ENCODE assay signal across 9 cellular contexts in the genomic region with DNA sequence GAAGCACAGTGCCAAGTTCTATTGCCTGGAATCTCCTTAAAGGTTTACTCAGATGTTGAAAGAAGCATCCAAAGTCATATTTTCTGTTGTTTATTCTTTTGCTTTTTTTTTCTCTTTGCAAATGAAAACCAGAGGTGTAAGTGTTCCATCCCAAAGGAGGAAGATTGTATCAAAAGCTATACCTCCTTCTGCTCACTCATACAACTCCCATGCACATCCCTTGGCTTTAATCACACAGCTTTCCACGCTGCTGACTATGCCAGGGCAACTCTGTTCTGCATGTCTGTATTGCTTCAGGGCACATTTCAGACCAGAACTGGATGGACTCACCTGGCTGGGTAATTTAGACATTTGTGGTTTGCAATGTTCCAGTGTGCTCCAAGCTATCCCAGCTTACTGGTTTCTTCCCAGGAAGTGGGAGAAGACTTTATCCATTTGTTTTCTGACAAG.
DNase-seq lines count a peak whose midpoint lies in the region; ATAC-seq and TF ChIP-seq lines count a peak whose summit lies in the region.
"Had no signal": no experiment of that assay in that cellular context is flagged by ENCODE, and none has a peak within 500 bp of the region (broad histone marks: within the 10 kb centered on the region; RNA-seq: fewer than 3 reads in every experiment).

No MANE protein-coding gene starts in this region.

- H3K36me3 ChIP-seq in GM23248 (ENCODE audit: low read depth), result no peaks in the 10 kb centered on the region
- no peaks in the 10 kb centered on the region for H3K36me3 ChIP-seq in OCI-LY7 (ENCODE audit: insufficient read depth, low read length)
- no peaks in the 10 kb centered on the region for H3K36me3 ChIP-seq in sigmoid colon
- H3K36me3 ChIP-seq: adrenal gland had no signal

- TF ChIP-seq POLR2A in sigmoid colon (IDR thresholded peaks at IDR 0.05), result no peak

- 0 to 3% methylated on average over 1 of the region's 1 CpG for WGBS in GM23248 (ENCODE audit: low coverage in 1 of 2, low lambda C conversion rate in 2 of 2, missing lambda C conversion rate in 2 of 2), 2 experiments
- WGBS in sigmoid colon, 2 donors, result 86 to 91% methylated on average over 1 of the region's 1 CpG

- H3K9me3 ChIP-seq in GM23248 (ENCODE audit: low read depth), result no peaks in the 10 kb centered on the region
- H3K9me3 ChIP-seq in OCI-LY7 (ENCODE audit: low read length), result no peaks in the 10 kb centered on the region
- H3K9me3 ChIP-seq in sigmoid colon, result no peaks in the 10 kb centered on the region
- H3K9me3 ChIP-seq: adrenal gland had no signal

- H3F3A ChIP-seq in GM23248 (ENCODE audit: insufficient read depth), result peaks cover 48% of the 10 kb centered on the region

- H3K9me2 ChIP-seq in GM23248 (ENCODE audit: insufficient read depth), result no peaks in the 10 kb centered on the region; the same call in 1 of the 2 replicates
- H3K9me2 ChIP-seq in OCI-LY7 (ENCODE audit: insufficient read depth, low read length), result no peaks in the 10 kb centered on the region

- peak in 1 of 4 donors; percentile 13 for TF ChIP-seq EP300 in sigmoid colon (IDR thresholded peaks at IDR 0.05)

- H3K27ac ChIP-seq in GM23248 (peak overlapping the region; percentile 67), OCI-LY7 (ENCODE audit: low read depth, low read length, poor library complexity, severe bottlenecking) (no peak overlapping the region), sigmoid colon (peak overlapping the region; percentile 69 to 84 (median 79))

- no peak for ATAC-seq in GM19463 (IDR thresholded peaks at IDR 0.05; ENCODE audit: unreplicated experiment)
- no peak for ATAC-seq in HG02870 (IDR thresholded peaks at IDR 0.05; ENCODE audit: unreplicated experiment)

- POLR2A ChIA-PET in OCI-LY7 (lab: Charles Lee), result no interaction called here

- in situ Hi-C loops in GM23248 (cut with MboI), result no loop called here

- 0 out of 2 replicates have a peak overlapping the region, but pooled peaks have one; percentile 13 for H3K9ac ChIP-seq in GM23248

- H2AFZ ChIP-seq in GM23248, result no peak overlapping the region
- peak overlapping the region; percentile 98 for H2AFZ ChIP-seq in OCI-LY7 (ENCODE audit: low read length)

- TF ChIP-seq CTCF in OCI-LY7 (conservative IDR thresholded peaks at IDR 0.05; ENCODE audit: low read length) (no peak), sigmoid colon (IDR thresholded peaks at IDR 0.05) (no peak)

- no peaks in the 10 kb centered on the region for H3K27me3 ChIP-seq in GM23248 (replicated peaks; ENCODE audit: insufficient read depth)
- H3K27me3 ChIP-seq in sigmoid colon, result no peaks in the 10 kb centered on the region
- H3K27me3 ChIP-seq: adrenal gland had no signal

- peaks cover 53% of the 10 kb centered on the region for H3K4me1 ChIP-seq in GM23248 (ENCODE audit: insufficient read depth)
- peaks cover 18% of the 10 kb centered on the region for H3K4me1 ChIP-seq in OCI-LY7 (ENCODE audit: insufficient read depth, low read length, poor library complexity, severe bottlenecking)
- peaks cover 0 to 63% (median 51%) of the 10 kb centered on the region in 4 donors for H3K4me1 ChIP-seq in sigmoid colon

- CTCF ChIA-PET in OCI-LY7 (lab: Charles Lee; ENCODE audit: unreplicated experiment), result no interaction called here

- peak overlapping the region; percentile 52 for H3K4me3 ChIP-seq in GM23248
- no peak overlapping the region for H3K4me3 ChIP-seq in OCI-LY7 (ENCODE audit: low read depth, low read length, poor library complexity, severe bottlenecking)
- no peak overlapping the region for H3K4me3 ChIP-seq in sigmoid colon
- H3K4me3 ChIP-seq: adrenal gland had no signal

- DNase-seq in GM23248 (peak; percentile 58), OCI-LY7 (ENCODE audit: low spot score) (no peak), fibroblast of gingiva (ENCODE audit: low read depth) (peak; percentile 83), sigmoid colon (peak; percentile 65), NCI-H1694 treated with DMSO at 0.1 percent for 48 hours (lab: John Stamatoyannopoulos, UW) (no peak), AML-193 (lab: John Stamatoyannopoulos, UW) (no peak)

- H4K20me1 ChIP-seq in GM23248 (ENCODE audit: insufficient read depth) (no peaks in the 10 kb centered on the region), OCI-LY7 (ENCODE audit: insufficient read depth, low read length) (no peaks in the 10 kb centered on the region)

- H3K4me2 ChIP-seq in GM23248 (ENCODE audit: unreplicated experiment) (peak overlapping the region; percentile 69), OCI-LY7 (ENCODE audit: low read length) (peak overlapping the region; percentile 54; the same call in 1 of the 2 replicates)

- H3K79me2 ChIP-seq in GM23248 (ENCODE audit: insufficient read depth), result no peaks in the 10 kb centered on the region
- no peaks in the 10 kb centered on the region for H3K79me2 ChIP-seq in OCI-LY7 (ENCODE audit: insufficient read depth, low read depth, low read length)

- no TSS peak for BruUV-seq in OCI-LY7 (replicated peaks; lab: Mats Ljungman, UMichigan)

- intact Hi-C loops in OCI-LY7 (cut with micrococcal nuclease; ENCODE audit: unreplicated experiment) (no loop called here), sigmoid colon (cut with DNase I) (loop anchor here (5.0 to 10.0 kb wide), 4 partner anchors 150 to 402 kb away; partner anchors contain the start of gene TBL1XR1)

Comparison
In these comparisons a context has a peak if more than half of its experiments do, and no peak if none do; other contexts are left out.
1. DNase-seq: peak in GM23248 (single experiment), fibroblast of gingiva (single experiment) and sigmoid colon (single experiment); none in OCI-LY7 (single experiment), NCI-H1694 treated with DMSO at 0.1 percent for 48 hours (single experiment) and AML-193 (0 of 2).